Comparison of ENCODE assay signal across 1 cellular context in the genomic region with DNA sequence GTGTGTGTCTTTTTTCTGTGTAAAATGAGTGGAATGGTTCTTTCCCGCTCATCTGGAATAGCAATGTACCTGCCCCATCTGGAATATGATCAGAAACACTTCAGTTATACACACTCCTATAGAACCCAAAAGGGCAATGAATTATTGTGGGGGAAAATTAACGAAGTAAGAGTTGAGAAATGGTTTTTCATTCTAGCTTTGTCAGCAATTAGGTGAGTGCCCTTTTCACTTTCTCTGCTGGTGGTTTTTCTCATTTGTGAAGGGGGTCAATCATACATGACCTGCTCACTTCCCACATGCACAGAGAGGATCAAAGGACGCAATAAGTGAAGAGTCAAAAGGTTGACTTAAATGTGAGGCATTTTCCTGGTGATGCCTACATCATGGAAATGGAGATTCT.
TF ChIP-seq lines count a peak whose summit lies in the region.

No MANE protein-coding gene starts in this region.

TF ChIP-seq in HepG2, 621 proteins besides CTCF, POLR2A, EP300 and RAD21 (continued from another document):
- TF ChIP-seq, protein P1, sequence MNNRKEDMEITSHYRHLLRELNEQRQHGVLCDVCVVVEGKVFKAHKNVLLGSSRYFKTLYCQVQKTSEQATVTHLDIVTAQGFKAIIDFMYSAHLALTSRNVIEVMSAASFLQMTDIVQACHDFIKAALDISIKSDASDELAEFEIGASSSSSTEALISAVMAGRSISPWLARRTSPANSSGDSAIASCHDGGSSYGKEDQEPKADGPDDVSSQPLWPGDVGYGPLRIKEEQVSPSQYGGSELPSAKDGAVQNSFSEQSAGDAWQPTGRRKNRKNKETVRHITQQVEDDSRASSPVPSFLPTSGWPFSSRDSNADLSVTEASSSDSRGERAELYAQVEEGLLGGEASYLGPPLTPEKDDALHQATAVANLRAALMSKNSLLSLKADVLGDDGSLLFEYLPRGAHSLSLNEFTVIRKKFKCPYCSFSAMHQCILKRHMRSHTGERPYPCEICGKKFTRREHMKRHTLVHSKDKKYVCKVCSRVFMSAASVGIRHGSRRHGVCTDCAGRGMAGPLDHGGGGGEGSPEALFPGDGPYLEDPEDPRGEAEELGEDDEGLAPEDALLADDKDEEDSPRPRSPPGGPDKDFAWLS (CRISPR knock-in tag; IDR thresholded peaks at IDR 0.05; ENCODE audit: borderline replicate concordance), result no peak
- TF ChIP-seq NR2C2 (CRISPR knock-in tag; IDR thresholded peaks at IDR 0.05; ENCODE audit: borderline replicate concordance) (no peak), ZNF616 (CRISPR knock-in tag; IDR thresholded peaks at IDR 0.05; ENCODE audit: low read depth) (no peak), CAMTA2 (CRISPR knock-in tag; IDR thresholded peaks at IDR 0.05; ENCODE audit: borderline replicate concordance) (no peak), MAFF (IDR thresholded peaks at IDR 0.05; ENCODE audit: low read depth, low read length) (peak; percentile 69)
